In the genomic region with DNA sequence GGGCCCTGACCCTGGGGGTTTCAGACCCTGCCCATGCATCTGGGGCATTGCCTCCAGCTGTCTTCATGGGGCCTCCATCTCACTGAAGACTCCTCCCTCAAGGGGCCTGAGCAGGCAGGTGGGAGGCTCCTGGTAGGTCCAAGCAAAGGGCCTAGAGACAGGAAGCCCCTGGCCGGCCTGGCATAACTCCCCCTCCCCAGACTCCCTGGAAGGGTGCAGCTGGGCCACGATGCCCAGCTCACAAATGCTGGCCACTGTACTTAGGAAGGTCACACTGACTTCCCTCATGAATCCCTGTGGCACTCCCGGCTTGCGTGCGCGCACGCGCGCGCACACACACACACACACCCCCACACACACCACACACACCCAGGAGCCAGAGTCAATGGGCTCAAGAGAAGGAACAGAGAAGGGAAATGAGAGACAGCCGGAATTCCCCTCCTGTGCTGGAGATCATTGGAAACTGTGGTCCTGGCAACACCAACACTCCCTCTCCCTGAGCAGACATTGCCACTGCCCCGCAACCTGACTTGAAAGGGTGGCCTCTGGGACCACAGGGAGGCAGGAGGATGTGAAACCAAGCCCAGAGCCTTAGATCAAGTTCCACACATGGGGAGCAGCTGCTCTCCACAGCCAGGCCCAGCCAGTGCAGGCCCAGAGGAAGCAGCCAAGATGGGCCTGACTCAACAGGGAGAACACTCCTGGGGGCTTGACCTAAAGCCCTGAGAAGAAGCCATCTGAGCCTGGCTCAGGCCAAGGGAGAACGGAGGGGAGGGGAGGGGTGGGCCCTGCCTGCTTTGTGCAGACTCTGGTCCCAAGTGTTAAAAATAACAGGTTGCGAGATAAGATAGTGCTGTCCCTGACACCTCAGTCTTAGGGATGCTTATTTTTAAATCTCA, we compare ENCODE assay signal across 1 cellular context.
TF ChIP-seq lines count a peak whose summit lies in the region.

No MANE protein-coding gene starts in this region.

TF ChIP-seq in GM23338, 12 proteins besides CTCF, POLR2A, EP300 and RAD21 (continued from another document):
- TF ChIP-seq, protein P1, sequence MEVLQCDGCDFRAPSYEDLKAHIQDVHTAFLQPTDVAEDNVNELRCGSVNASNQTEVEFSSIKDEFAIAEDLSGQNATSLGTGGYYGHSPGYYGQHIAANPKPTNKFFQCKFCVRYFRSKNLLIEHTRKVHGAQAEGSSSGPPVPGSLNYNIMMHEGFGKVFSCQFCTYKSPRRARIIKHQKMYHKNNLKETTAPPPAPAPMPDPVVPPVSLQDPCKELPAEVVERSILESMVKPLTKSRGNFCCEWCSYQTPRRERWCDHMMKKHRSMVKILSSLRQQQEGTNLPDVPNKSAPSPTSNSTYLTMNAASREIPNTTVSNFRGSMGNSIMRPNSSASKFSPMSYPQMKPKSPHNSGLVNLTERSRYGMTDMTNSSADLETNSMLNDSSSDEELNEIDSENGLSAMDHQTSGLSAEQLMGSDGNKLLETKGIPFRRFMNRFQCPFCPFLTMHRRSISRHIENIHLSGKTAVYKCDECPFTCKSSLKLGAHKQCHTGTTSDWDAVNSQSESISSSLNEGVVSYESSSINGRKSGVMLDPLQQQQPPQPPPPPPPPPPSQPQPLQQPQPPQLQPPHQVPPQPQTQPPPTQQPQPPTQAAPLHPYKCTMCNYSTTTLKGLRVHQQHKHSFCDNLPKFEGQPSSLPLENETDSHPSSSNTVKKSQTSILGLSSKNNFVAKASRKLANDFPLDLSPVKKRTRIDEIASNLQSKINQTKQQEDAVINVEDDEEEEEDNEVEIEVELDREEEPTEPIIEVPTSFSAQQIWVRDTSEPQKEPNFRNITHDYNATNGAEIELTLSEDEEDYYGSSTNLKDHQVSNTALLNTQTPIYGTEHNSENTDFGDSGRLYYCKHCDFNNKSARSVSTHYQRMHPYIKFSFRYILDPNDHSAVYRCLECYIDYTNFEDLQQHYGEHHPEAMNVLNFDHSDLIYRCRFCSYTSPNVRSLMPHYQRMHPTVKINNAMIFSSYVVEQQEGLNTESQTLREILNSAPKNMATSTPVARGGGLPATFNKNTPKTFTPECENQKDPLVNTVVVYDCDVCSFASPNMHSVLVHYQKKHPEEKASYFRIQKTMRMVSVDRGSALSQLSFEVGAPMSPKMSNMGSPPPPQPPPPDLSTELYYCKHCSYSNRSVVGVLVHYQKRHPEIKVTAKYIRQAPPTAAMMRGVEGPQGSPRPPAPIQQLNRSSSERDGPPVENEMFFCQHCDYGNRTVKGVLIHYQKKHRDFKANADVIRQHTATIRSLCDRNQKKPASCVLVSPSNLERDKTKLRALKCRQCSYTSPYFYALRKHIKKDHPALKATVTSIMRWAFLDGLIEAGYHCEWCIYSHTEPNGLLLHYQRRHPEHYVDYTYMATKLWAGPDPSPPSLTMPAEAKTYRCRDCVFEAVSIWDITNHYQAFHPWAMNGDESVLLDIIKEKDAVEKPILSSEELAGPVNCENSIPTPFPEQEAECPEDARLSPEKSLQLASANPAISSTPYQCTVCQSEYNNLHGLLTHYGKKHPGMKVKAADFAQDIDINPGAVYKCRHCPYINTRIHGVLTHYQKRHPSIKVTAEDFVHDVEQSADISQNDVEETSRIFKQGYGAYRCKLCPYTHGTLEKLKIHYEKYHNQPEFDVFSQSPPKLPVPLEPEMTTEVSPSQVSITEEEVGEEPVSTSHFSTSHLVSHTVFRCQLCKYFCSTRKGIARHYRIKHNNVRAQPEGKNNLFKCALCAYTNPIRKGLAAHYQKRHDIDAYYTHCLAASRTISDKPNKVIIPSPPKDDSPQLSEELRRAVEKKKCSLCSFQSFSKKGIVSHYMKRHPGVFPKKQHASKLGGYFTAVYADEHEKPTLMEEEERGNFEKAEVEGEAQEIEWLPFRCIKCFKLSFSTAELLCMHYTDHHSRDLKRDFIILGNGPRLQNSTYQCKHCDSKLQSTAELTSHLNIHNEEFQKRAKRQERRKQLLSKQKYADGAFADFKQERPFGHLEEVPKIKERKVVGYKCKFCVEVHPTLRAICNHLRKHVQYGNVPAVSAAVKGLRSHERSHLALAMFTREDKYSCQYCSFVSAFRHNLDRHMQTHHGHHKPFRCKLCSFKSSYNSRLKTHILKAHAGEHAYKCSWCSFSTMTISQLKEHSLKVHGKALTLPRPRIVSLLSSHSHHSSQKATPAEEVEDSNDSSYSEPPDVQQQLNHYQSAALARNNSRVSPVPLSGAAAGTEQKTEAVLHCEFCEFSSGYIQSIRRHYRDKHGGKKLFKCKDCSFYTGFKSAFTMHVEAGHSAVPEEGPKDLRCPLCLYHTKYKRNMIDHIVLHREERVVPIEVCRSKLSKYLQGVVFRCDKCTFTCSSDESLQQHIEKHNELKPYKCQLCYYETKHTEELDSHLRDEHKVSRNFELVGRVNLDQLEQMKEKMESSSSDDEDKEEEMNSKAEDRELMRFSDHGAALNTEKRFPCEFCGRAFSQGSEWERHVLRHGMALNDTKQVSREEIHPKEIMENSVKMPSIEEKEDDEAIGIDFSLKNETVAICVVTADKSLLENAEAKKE (CRISPR knock-in tag; IDR thresholded peaks at IDR 0.05): no peak
- TF ChIP-seq STAT1 (IDR thresholded peaks at IDR 0.05; ENCODE audit: unreplicated experiment): no peak
- TF ChIP-seq, protein P2, sequence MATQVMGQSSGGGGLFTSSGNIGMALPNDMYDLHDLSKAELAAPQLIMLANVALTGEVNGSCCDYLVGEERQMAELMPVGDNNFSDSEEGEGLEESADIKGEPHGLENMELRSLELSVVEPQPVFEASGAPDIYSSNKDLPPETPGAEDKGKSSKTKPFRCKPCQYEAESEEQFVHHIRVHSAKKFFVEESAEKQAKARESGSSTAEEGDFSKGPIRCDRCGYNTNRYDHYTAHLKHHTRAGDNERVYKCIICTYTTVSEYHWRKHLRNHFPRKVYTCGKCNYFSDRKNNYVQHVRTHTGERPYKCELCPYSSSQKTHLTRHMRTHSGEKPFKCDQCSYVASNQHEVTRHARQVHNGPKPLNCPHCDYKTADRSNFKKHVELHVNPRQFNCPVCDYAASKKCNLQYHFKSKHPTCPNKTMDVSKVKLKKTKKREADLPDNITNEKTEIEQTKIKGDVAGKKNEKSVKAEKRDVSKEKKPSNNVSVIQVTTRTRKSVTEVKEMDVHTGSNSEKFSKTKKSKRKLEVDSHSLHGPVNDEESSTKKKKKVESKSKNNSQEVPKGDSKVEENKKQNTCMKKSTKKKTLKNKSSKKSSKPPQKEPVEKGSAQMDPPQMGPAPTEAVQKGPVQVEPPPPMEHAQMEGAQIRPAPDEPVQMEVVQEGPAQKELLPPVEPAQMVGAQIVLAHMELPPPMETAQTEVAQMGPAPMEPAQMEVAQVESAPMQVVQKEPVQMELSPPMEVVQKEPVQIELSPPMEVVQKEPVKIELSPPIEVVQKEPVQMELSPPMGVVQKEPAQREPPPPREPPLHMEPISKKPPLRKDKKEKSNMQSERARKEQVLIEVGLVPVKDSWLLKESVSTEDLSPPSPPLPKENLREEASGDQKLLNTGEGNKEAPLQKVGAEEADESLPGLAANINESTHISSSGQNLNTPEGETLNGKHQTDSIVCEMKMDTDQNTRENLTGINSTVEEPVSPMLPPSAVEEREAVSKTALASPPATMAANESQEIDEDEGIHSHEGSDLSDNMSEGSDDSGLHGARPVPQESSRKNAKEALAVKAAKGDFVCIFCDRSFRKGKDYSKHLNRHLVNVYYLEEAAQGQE (IDR thresholded peaks at IDR 0.05; ENCODE audit: unreplicated experiment): no peak
- no peak for TF ChIP-seq EZH2phosphoT487 (IDR thresholded peaks at IDR 0.05; ENCODE audit: unreplicated experiment)
- no peak for TF ChIP-seq POLR2AphosphoS5 (IDR thresholded peaks at IDR 0.05; ENCODE audit: low read depth)
- no peak for TF ChIP-seq ZNF114 (CRISPR knock-in tag; IDR thresholded peaks at IDR 0.05)
- TF ChIP-seq, protein P3, sequence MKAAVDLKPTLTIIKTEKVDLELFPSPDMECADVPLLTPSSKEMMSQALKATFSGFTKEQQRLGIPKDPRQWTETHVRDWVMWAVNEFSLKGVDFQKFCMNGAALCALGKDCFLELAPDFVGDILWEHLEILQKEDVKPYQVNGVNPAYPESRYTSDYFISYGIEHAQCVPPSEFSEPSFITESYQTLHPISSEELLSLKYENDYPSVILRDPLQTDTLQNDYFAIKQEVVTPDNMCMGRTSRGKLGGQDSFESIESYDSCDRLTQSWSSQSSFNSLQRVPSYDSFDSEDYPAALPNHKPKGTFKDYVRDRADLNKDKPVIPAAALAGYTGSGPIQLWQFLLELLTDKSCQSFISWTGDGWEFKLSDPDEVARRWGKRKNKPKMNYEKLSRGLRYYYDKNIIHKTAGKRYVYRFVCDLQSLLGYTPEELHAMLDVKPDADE (IDR thresholded peaks at IDR 0.05): no peak
- TF ChIP-seq JUNB (IDR thresholded peaks at IDR 0.05; ENCODE audit: unreplicated experiment): no peak
- TF ChIP-seq CREB1 (CRISPR knock-in tag; IDR thresholded peaks at IDR 0.05; ENCODE audit: low read depth): no peak
- TF ChIP-seq EZH2 (IDR thresholded peaks at IDR 0.05; ENCODE audit: low read depth, unreplicated experiment): no peak
